Comparison of ENCODE assay signal across 27 cellular contexts in the genomic region with DNA sequence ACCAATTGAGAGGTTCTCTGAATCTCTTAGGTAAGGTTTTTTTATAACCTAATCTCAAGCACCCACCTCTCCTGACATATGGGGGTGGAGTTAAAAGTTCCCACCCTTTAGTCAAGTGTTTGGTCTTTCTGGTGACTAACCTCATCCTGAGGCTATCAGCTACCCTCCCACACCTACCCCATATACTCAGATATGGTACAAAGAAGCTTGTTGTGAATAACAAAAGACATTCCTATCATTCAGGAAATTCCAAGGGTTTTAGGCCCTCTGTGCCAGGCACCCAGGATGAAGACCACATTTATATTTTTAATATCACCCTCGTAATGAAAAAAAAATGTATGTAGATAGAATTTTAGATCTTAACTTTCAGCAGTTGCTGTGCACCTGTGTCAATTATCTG. TPM values are rescaled to one million over a fixed set of nuclear protein-coding genes. Genes with fewer than 3 reads are reported as not detected.
DNase-seq lines count a peak whose midpoint lies in the region; ATAC-seq, FAIRE-seq and TF ChIP-seq lines count a peak whose summit lies in the region.
"Had no signal": no experiment of that assay in that cellular context is flagged by ENCODE, and none has a peak within 500 bp of the region (broad histone marks: within the 10 kb centered on the region; RNA-seq: fewer than 3 reads in every experiment).

No MANE protein-coding gene starts in this region.

- H3K27ac ChIP-seq in HEK293 (ENCODE audit: extremely low read depth, low read depth, low read length) = no peak overlapping the region
- no peak overlapping the region for H3K27ac ChIP-seq in keratinocyte (ENCODE audit: control insufficient read depth, insufficient read depth, low read length)
- H3K27ac ChIP-seq: A549, PC-9, SJCRH30 had no signal

- H3K9me3 ChIP-seq in HEK293 (ENCODE audit: control insufficient read depth, insufficient read depth, low read depth, low read length) (no peaks in the 10 kb centered on the region), keratinocyte (ENCODE audit: control insufficient read depth, low read depth, low read length) (peaks cover 3% of the 10 kb centered on the region)
- H3K9me3 ChIP-seq: A549, SJCRH30 had no signal

- no peak overlapping the region for H3K4me2 ChIP-seq in keratinocyte (ENCODE audit: control insufficient read depth, extremely low read depth, insufficient read depth, low read depth, low read length)
- H3K4me2 ChIP-seq: A549, PC-9 had no signal

- H3K36me3 ChIP-seq in HEK293 (ENCODE audit: control insufficient read depth in 2 of 2, insufficient read depth in 1 of 2, low read length in 2 of 2) (peaks cover 0 to 14% of the 10 kb centered on the region in 2 experiments; a peak in 1 of 3 replicates), keratinocyte (ENCODE audit: control insufficient read depth in 2 of 2, extremely low read depth in 1 of 2, insufficient read depth in 2 of 2, low read length in 2 of 2) (peaks cover 4 to 7% of the 10 kb centered on the region in 2 experiments)

- H3K36me3 Mint-ChIP-seq in chondrocyte (ENCODE audit: low read depth) = peaks cover 9% of the 10 kb centered on the region

- H3K4me1 Mint-ChIP-seq in chondrocyte (ENCODE audit: low read depth) = peaks cover 27% of the 10 kb centered on the region

- peaks cover 88% of the 10 kb centered on the region for H3K79me2 ChIP-seq in keratinocyte (ENCODE audit: control insufficient read depth, insufficient read depth, low read length)

- no peak overlapping the region for H2AFZ ChIP-seq in keratinocyte (ENCODE audit: control insufficient read depth, low read length)
- H2AFZ ChIP-seq: PC-9 had no signal

- TF ChIP-seq CTCF in HEK293 (tag by site-specific recombination; IDR thresholded peaks at IDR 0.05) = no peak
- no peak for TF ChIP-seq CTCF in keratinocyte (optimal IDR thresholded peaks at IDR 0.05 in 1 of 3, IDR thresholded peaks at IDR 0.05 in 1 of 3, conservative IDR thresholded peaks at IDR 0.05 in 1 of 3; ENCODE audit: extremely low read depth in 1 of 3, insufficient read depth in 2 of 3, low read length in 3 of 3)
- no peak for TF ChIP-seq CTCF in chondrocyte (IDR thresholded peaks at IDR 0.05)

- no peak overlapping the region for H3K4me3 Mint-ChIP-seq in chondrocyte (ENCODE audit: unreplicated experiment)
- H3K4me3 Mint-ChIP-seq: CD4-positive, alpha-beta memory T cell; H9; HFFc6 had no signal

- no peaks in the 10 kb centered on the region for H3K9me3 Mint-ChIP-seq in chondrocyte (ENCODE audit: low read depth)
- H3K9me3 Mint-ChIP-seq: CD4-positive, alpha-beta memory T cell; H9; HFFc6 had no signal

- H4K20me1 ChIP-seq in keratinocyte (ENCODE audit: control insufficient read depth, extremely low read depth, insufficient read depth, low read length) = no peaks in the 10 kb centered on the region

- no peaks in the 10 kb centered on the region for H3K4me1 ChIP-seq in HEK293 (ENCODE audit: control insufficient read depth, insufficient read depth, low read length)
- peaks cover 17% of the 10 kb centered on the region for H3K4me1 ChIP-seq in keratinocyte (ENCODE audit: control insufficient read depth, extremely low read depth, insufficient read depth, low read length)
- H3K4me1 ChIP-seq: A549, SJCRH30 had no signal

- no peak for ATAC-seq in HG03175 (IDR thresholded peaks at IDR 0.05; ENCODE audit: unreplicated experiment)
- ATAC-seq: A549, Right ventricle myocardium inferior, SK-N-SH treated with all-trans-retinoic acid at 6 μM for 48 hours had no signal

- no peak overlapping the region for H3K4me3 ChIP-seq in HEK293 (ENCODE audit: low read depth, low read length)
- H3K4me3 ChIP-seq in keratinocyte (ENCODE audit: control insufficient read depth in 2 of 3, extremely low read depth in 1 of 3, insufficient read depth in 2 of 3, low read depth in 1 of 3, low read length in 3 of 3) = no peak overlapping the region
- H3K4me3 ChIP-seq: A549, PC-9, SJCRH30 had no signal

- H3K27ac Mint-ChIP-seq in chondrocyte (ENCODE audit: unreplicated experiment) = no peak overlapping the region
- H3K27ac Mint-ChIP-seq: CD4-positive, alpha-beta memory T cell; H9; HFFc6 had no signal

- H3K9ac ChIP-seq in keratinocyte (ENCODE audit: control insufficient read depth, extremely low read depth, insufficient read depth, low read length) = no peak overlapping the region

- no peaks in the 10 kb centered on the region for H3K27me3 ChIP-seq in keratinocyte (ENCODE audit: control insufficient read depth, extremely low read depth, insufficient read depth, low read length)
- H3K27me3 ChIP-seq: SJCRH30 had no signal

- dilution Hi-C loops in keratinocyte (cut with MboI; ENCODE audit: extremely low pct_ligation_motif_present, low sequenced_read_pairs) = no loop called here

- peak; percentile 47 for DNase-seq in amniotic epithelial cell (ENCODE audit: low read depth)
- DNase-seq in keratinocyte (ENCODE audit: low read depth, low spot score) = no peak
- DNase-seq in renal cortical epithelial cell (ENCODE audit: low read depth) = peak; percentile 15
- no peak for DNase-seq in chondrocyte (ENCODE audit: low spot score)
- DNase-seq in stimulated activated CD4-positive, alpha-beta T cell treated with anti-CD3 and anti-CD28 coated beads, Interleukin-4, amount 100 ng/mL, for 24 hours = no peak
- DNase-seq in stimulated activated naive CD4-positive, alpha-beta T cell (lab: John Stamatoyannopoulos, UW) = no peak
- DNase-seq: C1 segment of cervical spinal cord; CD4-positive, alpha-beta memory T cell; COR-L47; DMS53; GF-D8; H9; HFFc6; NCI-H1694; NCI-H2029 treated with DMSO at 0.1 percent for 48 hours; NCI-H526 treated with DMSO at 0.1 percent for 48 hours; PC-9; SJCRH30 had no signal

- no peaks in the 10 kb centered on the region for H3K27me3 Mint-ChIP-seq in chondrocyte (ENCODE audit: low read depth)
- H3K27me3 Mint-ChIP-seq: CD4-positive, alpha-beta memory T cell had no signal

- H3K9me1 ChIP-seq in keratinocyte (ENCODE audit: control insufficient read depth, extremely low read depth, insufficient read depth, low read length) = no peaks in the 10 kb centered on the region

- POLR2A ChIA-PET in HEK293 (lab: Yijun Ruan, JAX) = no interaction called here

- peak; percentile 58 for FAIRE-seq in keratinocyte (lab: Jason Lieb, UNC)
- FAIRE-seq: A549, GM12892 had no signal

- CTCF ChIA-PET in HEK293 (lab: Yijun Ruan, JAX) = no interaction called here

TF ChIP-seq in HEK293, 187 proteins besides CTCF, POLR2A, EP300 and RAD21:
- no peak for TF ChIP-seq IKZF3 (tag by site-specific recombination; IDR thresholded peaks at IDR 0.05)
- TF ChIP-seq ZNF202 (tag by site-specific recombination; IDR thresholded peaks at IDR 0.05; ENCODE audit: borderline replicate concordance) = no peak
- TF ChIP-seq, protein P1, sequence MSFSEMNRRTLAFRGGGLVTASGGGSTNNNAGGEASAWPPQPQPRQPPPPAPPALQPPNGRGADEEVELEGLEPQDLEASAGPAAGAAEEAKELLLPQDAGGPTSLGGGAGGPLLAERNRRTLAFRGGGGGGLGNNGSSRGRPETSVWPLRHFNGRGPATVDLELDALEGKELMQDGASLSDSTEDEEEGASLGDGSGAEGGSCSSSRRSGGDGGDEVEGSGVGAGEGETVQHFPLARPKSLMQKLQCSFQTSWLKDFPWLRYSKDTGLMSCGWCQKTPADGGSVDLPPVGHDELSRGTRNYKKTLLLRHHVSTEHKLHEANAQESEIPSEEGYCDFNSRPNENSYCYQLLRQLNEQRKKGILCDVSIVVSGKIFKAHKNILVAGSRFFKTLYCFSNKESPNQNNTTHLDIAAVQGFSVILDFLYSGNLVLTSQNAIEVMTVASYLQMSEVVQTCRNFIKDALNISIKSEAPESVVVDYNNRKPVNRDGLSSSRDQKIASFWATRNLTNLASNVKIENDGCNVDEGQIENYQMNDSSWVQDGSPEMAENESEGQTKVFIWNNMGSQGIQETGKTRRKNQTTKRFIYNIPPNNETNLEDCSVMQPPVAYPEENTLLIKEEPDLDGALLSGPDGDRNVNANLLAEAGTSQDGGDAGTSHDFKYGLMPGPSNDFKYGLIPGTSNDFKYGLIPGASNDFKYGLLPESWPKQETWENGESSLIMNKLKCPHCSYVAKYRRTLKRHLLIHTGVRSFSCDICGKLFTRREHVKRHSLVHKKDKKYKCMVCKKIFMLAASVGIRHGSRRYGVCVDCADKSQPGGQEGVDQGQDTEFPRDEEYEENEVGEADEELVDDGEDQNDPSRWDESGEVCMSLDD (tag by site-specific recombination; IDR thresholded peaks at IDR 0.05) = no peak
- TF ChIP-seq ZNF350 (tag by site-specific recombination; IDR thresholded peaks at IDR 0.05) = peak; percentile 73; the same call in 1 of the 2 replicates

RNA-seq across cellular contexts. Expression of gene CHMP2B, which starts 9.0 kb away (rescaled TPM):
- 17.0 to 38.2 TPM (median 37.5 TPM) in 3 replicates for polyA plus RNA-seq in keratinocyte
- 111 TPM for polyA plus RNA-seq in keratinocyte (2011; ENCODE audit: low read depth)
- polyA plus RNA-seq in keratinocyte (2011; cell fraction: cytosol; rRNA removed) = 23.0 and 42.6 TPM in 2 replicates
- polyA plus RNA-seq in keratinocyte (2011; cell fraction: nucleus; rRNA removed) = 22.2 and 32.0 TPM in 2 replicates
- polyA plus RNA-seq in keratinocyte (2012; ENCODE audit: low replicate concordance) = 34.1 and 50.9 TPM in 2 replicates
- polyA minus RNA-seq in keratinocyte = 2.4 to 12.7 TPM (median 4.3 TPM) in 3 replicates
- polyA minus RNA-seq in keratinocyte (2011; cell fraction: cytosol; rRNA and poly(A)+ RNA removed) = 27.4 TPM
- polyA minus RNA-seq in keratinocyte (2011; cell fraction: nucleus; rRNA and poly(A)+ RNA removed) = 6.0 and 15.6 TPM in 2 replicates
- total RNA-seq in renal cortical epithelial cell = 29.2 and 38.6 TPM in 2 replicates
- total RNA-seq in chondrocyte = 36.0 to 41.8 TPM (median 36.2 TPM) in 3 replicates

RNA-seq across cellular contexts. Expression of gene POU1F1, which starts 40.3 kb away (rescaled TPM):
- polyA plus RNA-seq in keratinocyte = not detected in 3 replicates
- polyA plus RNA-seq in keratinocyte (2011; ENCODE audit: low read depth) = not detected
- polyA plus RNA-seq in keratinocyte (2011; cell fraction: cytosol; rRNA removed) = not detected in 2 replicates
- not detected in 2 replicates for polyA plus RNA-seq in keratinocyte (2011; cell fraction: nucleus; rRNA removed)
- polyA plus RNA-seq in keratinocyte (2012; ENCODE audit: low replicate concordance) = not detected in 2 replicates
- polyA minus RNA-seq in keratinocyte = not detected in 3 replicates
- not detected for polyA minus RNA-seq in keratinocyte (2011; cell fraction: cytosol; rRNA and poly(A)+ RNA removed)
- polyA minus RNA-seq in keratinocyte (2011; cell fraction: nucleus; rRNA and poly(A)+ RNA removed) = not detected in 2 replicates
- total RNA-seq in renal cortical epithelial cell (not detected in 2 replicates), chondrocyte (not detected in 3 replicates)
- total RNA-seq: CD4-positive, alpha-beta memory T cell; Daoy; H9; HFFc6; NCI-H460; PC-9; Right ventricle myocardium inferior; RPMI7951; SJCRH30 had no signal
- polyA plus RNA-seq: CD4-positive, alpha-beta memory T cell had no signal

Comparison
In these comparisons a context has a peak if more than half of its experiments do, and no peak if none do; other contexts are left out.
1. DNase-seq: peak in amniotic epithelial cell (single experiment) and renal cortical epithelial cell (single experiment); none in keratinocyte (single experiment), chondrocyte (single experiment), stimulated activated CD4-positive, alpha-beta T cell treated with anti-CD3 and anti-CD28 coated beads, Interleukin-4, amount 100 ng/mL, for 24 hours (single experiment) and stimulated activated naive CD4-positive, alpha-beta T cell (0 of 6).